In genomic region chr3:29686889-29687592, GRCh38 we compare ENCODE assay signal across 8 cellular contexts.
DNase-seq lines count a peak whose midpoint lies in the region; ATAC-seq and TF ChIP-seq lines count a peak whose summit lies in the region.

No MANE protein-coding gene starts in this region.

- no peak overlapping the region for H3K4me3 ChIP-seq in cardiac muscle cell

- peak overlapping the region; percentile 36 for H3K27ac Mint-ChIP-seq in activated T-helper 1 cell treated with anti-CD3 and anti-CD28 coated beads, Interleukin-12 subunit alpha, Interleukin-12 subunit beta, Interleukin-2, Interleukin-4 antibody, amounts not matched to agents 30 ng/mL and 10 ng/mL and 1 ng/mL, durations not matched to agents 14 hours and 24 hours and 36 hours
- H3K27ac Mint-ChIP-seq in stimulated activated naive CD8-positive, alpha-beta T cell treated with anti-CD3 and anti-CD28 coated beads, Interleukin-15, amount 100 ng/mL, for 72 hours: no peak overlapping the region

- H3K4me3 Mint-ChIP-seq in activated T-helper 1 cell treated with anti-CD3 and anti-CD28 coated beads, Interleukin-12 subunit alpha, Interleukin-12 subunit beta, Interleukin-2, Interleukin-4 antibody, amounts not matched to agents 30 ng/mL and 10 ng/mL and 1 ng/mL, durations not matched to agents 14 hours and 24 hours and 36 hours: no peak overlapping the region
- no peak overlapping the region for H3K4me3 Mint-ChIP-seq in stimulated activated naive CD8-positive, alpha-beta T cell treated with anti-CD3 and anti-CD28 coated beads, Interleukin-15, amount 100 ng/mL, for 72 hours

- DNase-seq in cardiac muscle cell (ENCODE audit: low read depth in 1 of 2, low spot score in 1 of 2) (peak in 1 of 2 donors; percentile 88), Right ventricle myocardium inferior (ENCODE audit: missing footprints) (no peak), NCI-H2107 (lab: John Stamatoyannopoulos, UW) (no peak), DMS53 (lab: John Stamatoyannopoulos, UW) (no peak)
- DNase-seq in activated T-helper 1 cell treated with anti-CD3 and anti-CD28 coated beads, Interleukin-12 subunit alpha, Interleukin-12 subunit beta, Interleukin-2, Interleukin-4 antibody, amounts not matched to agents 30 ng/mL and 10 ng/mL and 1 ng/mL, durations not matched to agents 14 hours and 24 hours and 36 hours (ENCODE audit: low spot score): peak; percentile 5
- no peak for DNase-seq in stimulated activated naive CD8-positive, alpha-beta T cell treated with anti-CD3 and anti-CD28 coated beads, Interleukin-15, amount 100 ng/mL, for 72 hours
- DNase-seq in activated CD4-positive, alpha-beta T cell treated with anti-CD3 and anti-CD28 coated beads for 4 hours: no peak

- H3K36me3 Mint-ChIP-seq in activated T-helper 1 cell treated with anti-CD3 and anti-CD28 coated beads, Interleukin-12 subunit alpha, Interleukin-12 subunit beta, Interleukin-2, Interleukin-4 antibody, amounts not matched to agents 30 ng/mL and 10 ng/mL and 1 ng/mL, durations not matched to agents 14 hours and 24 hours and 36 hours (ENCODE audit: low read depth): no peaks in the 10 kb centered on the region

- no peak for ATAC-seq in Right ventricle myocardium inferior
- peak; percentile 98 for ATAC-seq in HG03025 (IDR thresholded peaks at IDR 0.05; ENCODE audit: low FRiP score, unreplicated experiment)
- ATAC-seq in stimulated activated naive CD8-positive, alpha-beta T cell treated with anti-CD3 and anti-CD28 coated beads, Interleukin-15, amount 100 ng/mL, for 72 hours: peak; percentile 96

- no peaks in the 10 kb centered on the region for H3K9me3 ChIP-seq in cardiac muscle cell (ENCODE audit: low read depth)

- H3K9me3 Mint-ChIP-seq in activated T-helper 1 cell treated with anti-CD3 and anti-CD28 coated beads, Interleukin-12 subunit alpha, Interleukin-12 subunit beta, Interleukin-2, Interleukin-4 antibody, amounts not matched to agents 30 ng/mL and 10 ng/mL and 1 ng/mL, durations not matched to agents 14 hours and 24 hours and 36 hours: no peaks in the 10 kb centered on the region
- no peaks in the 10 kb centered on the region for H3K9me3 Mint-ChIP-seq in stimulated activated naive CD8-positive, alpha-beta T cell treated with anti-CD3 and anti-CD28 coated beads, Interleukin-15, amount 100 ng/mL, for 72 hours

- peaks cover 5% of the 10 kb centered on the region for H3K27me3 Mint-ChIP-seq in activated T-helper 1 cell treated with anti-CD3 and anti-CD28 coated beads, Interleukin-12 subunit alpha, Interleukin-12 subunit beta, Interleukin-2, Interleukin-4 antibody, amounts not matched to agents 30 ng/mL and 10 ng/mL and 1 ng/mL, durations not matched to agents 14 hours and 24 hours and 36 hours (ENCODE audit: insufficient read depth)
- H3K27me3 Mint-ChIP-seq in stimulated activated naive CD8-positive, alpha-beta T cell treated with anti-CD3 and anti-CD28 coated beads, Interleukin-15, amount 100 ng/mL, for 72 hours: no peaks in the 10 kb centered on the region

- H3K27ac ChIP-seq in cardiac muscle cell: peak overlapping the region; percentile 70

- no peaks in the 10 kb centered on the region for H3K36me3 ChIP-seq in cardiac muscle cell

- peaks cover 8% of the 10 kb centered on the region for H3K4me1 Mint-ChIP-seq in activated T-helper 1 cell treated with anti-CD3 and anti-CD28 coated beads, Interleukin-12 subunit alpha, Interleukin-12 subunit beta, Interleukin-2, Interleukin-4 antibody, amounts not matched to agents 30 ng/mL and 10 ng/mL and 1 ng/mL, durations not matched to agents 14 hours and 24 hours and 36 hours (ENCODE audit: low read depth)
- no peaks in the 10 kb centered on the region for H3K4me1 Mint-ChIP-seq in stimulated activated naive CD8-positive, alpha-beta T cell treated with anti-CD3 and anti-CD28 coated beads, Interleukin-15, amount 100 ng/mL, for 72 hours

- intact Hi-C loops in Right ventricle myocardium inferior (cut with DNase I): no loop called here
- intact Hi-C loops in activated T-helper 1 cell treated with anti-CD3 and anti-CD28 coated beads, Interleukin-12 subunit alpha, Interleukin-12 subunit beta, Interleukin-2, Interleukin-4 antibody, amounts not matched to agents 30 ng/mL and 10 ng/mL and 1 ng/mL, durations not matched to agents 14 hours and 24 hours and 36 hours (cut with micrococcal nuclease): loop anchor here (1.0 to 5.0 kb wide), 9 partner anchors 402 to 1785 kb away; no protein-coding TSS in a partner anchor

- peaks cover 36% of the 10 kb centered on the region for H3K4me1 ChIP-seq in cardiac muscle cell (ENCODE audit: low read depth)

- H3K27me3 ChIP-seq in cardiac muscle cell: no peaks in the 10 kb centered on the region

- no peak for TF ChIP-seq CTCF in cardiac muscle cell (IDR thresholded peaks at IDR 0.05; ENCODE audit: low read depth, low read length)
